ENCODE assay signal across 23 cellular contexts in genomic region chr17:78956254-78956653, GRCh38. TPM values are rescaled to one million over a fixed set of nuclear protein-coding genes. Genes with fewer than 3 reads are reported as not detected.
"Had no signal": no experiment of that assay in that cellular context is flagged by ENCODE, and none has a peak within 500 bp of the region (broad histone marks: within the 10 kb centered on the region; RNA-seq: fewer than 3 reads in every experiment).

No MANE protein-coding gene starts in this region.

- H3K27me3 Mint-ChIP-seq: stimulated activated naive CD8-positive, alpha-beta T cell treated with anti-CD3 and anti-CD28 coated beads, Interleukin-15, Interleukin-2, amounts not matched to agents 100 ng/mL and 50 ng/mL, for 24 hours had no signal

- H3K4me1 Mint-ChIP-seq: naive thymus-derived CD4-positive, alpha-beta T cell; T-cell had no signal

- H3K4me3 Mint-ChIP-seq: activated naive CD4-positive, alpha-beta T cell treated with anti-CD3 and anti-CD28 coated beads for 36 hours; dendritic cell treated with granulocyte-macrophage colony-stimulating factor and Interleukin-4, amounts not matched to agents 40 ng/mL and 50 ng/mL, for 4 days; naive thymus-derived CD4-positive, alpha-beta T cell; stimulated activated naive CD8-positive, alpha-beta T cell treated with anti-CD3 and anti-CD28 coated beads, Interleukin-15, Interleukin-2, amounts not matched to agents 100 ng/mL and 50 ng/mL, for 24 hours; T-cell; T-helper 2 cell treated with Interferon-gamma antibody and Interleukin-4, amounts not matched to agents 5 μg/mL and 100 μg/mL, for 36 hours had no signal

- H3K27ac Mint-ChIP-seq: activated naive CD4-positive, alpha-beta T cell treated with anti-CD3 and anti-CD28 coated beads for 36 hours; dendritic cell treated with granulocyte-macrophage colony-stimulating factor and Interleukin-4, amounts not matched to agents 40 ng/mL and 50 ng/mL, for 4 days; naive thymus-derived CD4-positive, alpha-beta T cell; stimulated activated naive CD8-positive, alpha-beta T cell treated with anti-CD3 and anti-CD28 coated beads, Interleukin-15, Interleukin-2, amounts not matched to agents 100 ng/mL and 50 ng/mL, for 24 hours; T-cell; T-helper 2 cell treated with Interferon-gamma antibody and Interleukin-4, amounts not matched to agents 5 μg/mL and 100 μg/mL, for 36 hours had no signal

- H3K9me3 Mint-ChIP-seq: stimulated activated naive CD8-positive, alpha-beta T cell treated with anti-CD3 and anti-CD28 coated beads, Interleukin-15, Interleukin-2, amounts not matched to agents 100 ng/mL and 50 ng/mL, for 24 hours had no signal

- H3K27me3 ChIP-seq: brain microvascular endothelial cell, thyroid gland had no signal

- ATAC-seq: esophagus mucosa; left colon; naive thymus-derived CD4-positive, alpha-beta T cell; right cardiac atrium; SK-N-SH treated with all-trans-retinoic acid at 6 μM for 48 hours; T-cell had no signal

- H2AFZ ChIP-seq: parathyroid adenoma had no signal

- H3K9me3 ChIP-seq: thyroid gland had no signal

- H3K27ac ChIP-seq: brain microvascular endothelial cell, parathyroid adenoma, thyroid gland, WERI-Rb-1 had no signal

- H3K79me2 ChIP-seq: parathyroid adenoma had no signal

- DNase-seq: activated CD4-positive, CD25-positive, alpha-beta regulatory T cell treated with anti-CD3 and anti-CD28 coated beads, Interleukin-2, amount 50 U/mL, for 72 hours; activated effector memory CD4-positive, alpha-beta T cell treated with Interleukin-2 at 50 U/mL for 16 hours; activated naive CD4-positive, alpha-beta T cell treated with anti-CD3 and anti-CD28 coated beads for 36 hours; activated T-cell treated with anti-CD3 and anti-CD28 coated beads, Interleukin-2, amount 50 U/mL, for 48 hours; brain microvascular endothelial cell; caudate nucleus; effector memory CD4-positive, alpha-beta T cell; left colon; naive thymus-derived CD4-positive, alpha-beta T cell; stimulated activated CD4-positive, alpha-beta T cell treated with anti-CD3 and anti-CD28 coated beads, Interleukin-12 subunit alpha, Interleukin-12 subunit beta, amount 100 ng/mL, for 4 hours; substantia nigra; T-cell; thyroid gland; WERI-Rb-1 had no signal

- H3K9ac ChIP-seq: parathyroid adenoma had no signal

- H3K4me3 ChIP-seq: thyroid gland had no signal

- H3K4me1 ChIP-seq: parathyroid adenoma had no signal

- H3K36me3 ChIP-seq: brain microvascular endothelial cell, thyroid gland, WERI-Rb-1 had no signal

- FAIRE-seq: frontal cortex, islet of Langerhans had no signal

- H3K36me3 Mint-ChIP-seq: T-cell had no signal

RNA-seq across cellular contexts. Expression of gene CEP295NL, which starts 53.3 kb away (rescaled TPM):
- total RNA-seq: activated naive CD4-positive, alpha-beta T cell treated with anti-CD3 and anti-CD28 coated beads for 36 hours had no signal
- polyA plus RNA-seq: naive thymus-derived CD4-positive, alpha-beta T cell had no signal
